ENCODE assay signal across 8 cellular contexts in the genomic region with DNA sequence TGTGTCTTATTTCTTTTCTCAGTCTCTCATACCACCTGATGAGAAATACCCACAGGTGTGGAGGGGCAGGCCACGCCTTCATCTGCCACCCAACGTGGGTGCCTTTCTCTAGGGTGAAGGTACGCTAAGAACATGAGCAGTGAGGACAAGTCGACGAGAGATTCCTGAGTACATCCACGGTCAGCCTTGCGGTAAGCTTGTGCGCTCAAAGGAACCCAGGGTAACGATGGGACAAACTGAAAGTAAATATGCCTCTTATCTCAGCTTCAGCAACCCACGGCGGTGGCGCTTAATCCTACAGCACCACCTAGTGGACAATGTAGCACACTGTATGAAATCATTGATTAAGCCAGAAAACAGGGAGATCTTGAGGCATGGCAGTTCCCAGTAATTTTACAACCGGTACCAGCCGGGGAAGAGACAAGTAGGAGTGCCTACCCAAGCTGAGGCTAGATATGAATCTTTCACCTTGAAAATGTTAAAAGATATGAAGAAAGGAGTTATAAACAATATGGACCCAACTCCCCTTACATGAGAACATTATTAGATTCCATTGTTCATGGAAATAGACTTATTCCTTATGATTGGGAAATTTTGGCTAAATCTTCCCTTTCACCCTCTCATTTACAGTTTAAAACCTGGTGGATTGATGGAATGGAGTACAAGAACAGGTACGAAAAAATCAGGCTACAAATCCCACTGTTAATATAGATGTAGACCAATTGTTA.
A peak's percentile ranks its signal among the peaks of the same experiment; 100 is the strongest.
DNase-seq lines count a peak whose midpoint lies in the region; ATAC-seq and TF ChIP-seq lines count a peak whose summit lies in the region.

No MANE protein-coding gene starts in this region.

- peak overlapping the region; percentile 46; the same call in 1 of the 2 replicates for H3K27ac ChIP-seq in ACC112 (ENCODE audit: low read depth, low read length)
- H3K27ac ChIP-seq in body of pancreas: peak overlapping the region; percentile 50 to 66 (median 58)

- no peak overlapping the region for H2AFZ ChIP-seq in ACC112 (ENCODE audit: low read length, unreplicated experiment)

- H3K9me3 ChIP-seq in body of pancreas: peaks cover 0 to 6% (median 0%) of the 10 kb centered on the region in 3 donors

- peaks cover 9% of the 10 kb centered on the region for H3K79me2 ChIP-seq in ACC112 (ENCODE audit: control insufficient read depth, insufficient read depth, low read length, unreplicated experiment)

- H3K4me1 ChIP-seq in ACC112 (ENCODE audit: control insufficient read depth, insufficient read depth, low read length, unreplicated experiment) (no peaks in the 10 kb centered on the region), body of pancreas (peaks cover 10% of the 10 kb centered on the region)

- peak in 1 of 3 donors; percentile 23 for TF ChIP-seq POLR2A in body of pancreas (IDR thresholded peaks at IDR 0.05)

- 19 to 22% methylated on average over 12 to 15 of the region's 15 CpGs for WGBS in body of pancreas, 2 donors

- TF ChIP-seq CTCF in body of pancreas (IDR thresholded peaks at IDR 0.05): peak; percentile 79 to 97 (median 94)

- H3K4me3 ChIP-seq in ACC112 (ENCODE audit: low read depth, low read length) (peak overlapping the region; percentile 75), body of pancreas (peak overlapping the region in 1 of 2 donors; percentile 14)

- peak; percentile 72 for DNase-seq in MV-4-11 (lab: John Stamatoyannopoulos, UW)
- peak; percentile 44 for DNase-seq in T-helper 9 cell
- peak; percentile 62 to 77 (median 69) for DNase-seq in body of pancreas
- peak; percentile 54 for DNase-seq in iPS-NIHi7 (ENCODE audit: extremely low spot score)
- peak; percentile 36 for DNase-seq in stimulated activated CD4-positive, alpha-beta T cell treated with anti-CD3 and anti-CD28 coated beads, Interleukin-15, amount 100 ng/mL, for 1 hour (ENCODE audit: low read depth in 1 of 2, low spot score in 1 of 2)

- no peaks in the 10 kb centered on the region for H3K27me3 ChIP-seq in ACC112 (ENCODE audit: insufficient read depth, low read length)
- no peaks in the 10 kb centered on the region for H3K27me3 ChIP-seq in body of pancreas

- intact Hi-C loops in body of pancreas (cut with DNase I): no loop called here

- ATAC-seq in GM18868 (IDR thresholded peaks at IDR 0.05; ENCODE audit: unreplicated experiment) (peak; percentile 78), body of pancreas (peak; percentile 94), HG03469 (IDR thresholded peaks at IDR 0.05; ENCODE audit: unreplicated experiment) (no peak)

- H3K36me3 ChIP-seq in ACC112 (ENCODE audit: insufficient read depth, low read length) (peaks cover 20% of the 10 kb centered on the region), body of pancreas (replicated peaks in 1 of 2; ENCODE audit: insufficient read depth in 1 of 2, low read depth in 2 of 2) (no peaks in the 10 kb centered on the region)
